Comparison of ENCODE assay signal across 2 cellular contexts in the genomic region with DNA sequence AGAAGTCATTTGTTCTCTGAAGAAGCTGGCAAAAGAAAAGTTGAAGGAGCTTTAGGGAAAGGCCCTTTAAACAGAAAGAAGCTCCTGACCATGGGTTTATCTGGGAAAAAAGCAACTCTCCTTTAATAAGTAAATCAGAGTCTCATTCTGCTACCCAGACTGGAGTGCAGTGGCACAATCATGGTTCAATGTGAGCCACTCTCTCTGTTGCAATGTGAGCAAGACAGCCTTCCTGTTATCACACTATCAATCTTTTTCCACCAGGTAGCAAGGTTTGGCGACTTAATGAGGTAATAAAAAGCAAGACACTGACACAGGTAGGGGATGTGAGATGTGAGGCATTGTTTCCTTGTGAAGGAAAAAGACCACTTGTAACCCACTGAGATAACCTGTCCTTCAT.
TF ChIP-seq lines count a peak whose summit lies in the region.

No MANE protein-coding gene starts in this region.

TF ChIP-seq in IMR-90, 13 proteins besides CTCF, POLR2A, EP300 and RAD21:
- TF ChIP-seq NFE2L2 (IDR thresholded peaks at IDR 0.05; ENCODE audit: low read depth, low read length): no peak
- TF ChIP-seq RCOR1 (IDR thresholded peaks at IDR 0.05; ENCODE audit: insufficient replicate concordance, low read length): no peak
- TF ChIP-seq FOS (IDR thresholded peaks at IDR 0.05; ENCODE audit: low read depth, low read length): no peak
- TF ChIP-seq SMC3 (IDR thresholded peaks at IDR 0.05; ENCODE audit: low read depth, low read length): no peak
- TF ChIP-seq, protein P1, sequence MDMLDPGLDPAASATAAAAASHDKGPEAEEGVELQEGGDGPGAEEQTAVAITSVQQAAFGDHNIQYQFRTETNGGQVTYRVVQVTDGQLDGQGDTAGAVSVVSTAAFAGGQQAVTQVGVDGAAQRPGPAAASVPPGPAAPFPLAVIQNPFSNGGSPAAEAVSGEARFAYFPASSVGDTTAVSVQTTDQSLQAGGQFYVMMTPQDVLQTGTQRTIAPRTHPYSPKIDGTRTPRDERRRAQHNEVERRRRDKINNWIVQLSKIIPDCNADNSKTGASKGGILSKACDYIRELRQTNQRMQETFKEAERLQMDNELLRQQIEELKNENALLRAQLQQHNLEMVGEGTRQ (IDR thresholded peaks at IDR 0.05; ENCODE audit: low read depth, low read length): no peak
- no peak for TF ChIP-seq MXI1 (IDR thresholded peaks at IDR 0.05; ENCODE audit: borderline replicate concordance, low read depth, low read length)
- no peak for TF ChIP-seq RFX5 (IDR thresholded peaks at IDR 0.05; ENCODE audit: low read depth, low read length)
- TF ChIP-seq BHLHE40 (IDR thresholded peaks at IDR 0.05; ENCODE audit: low read depth, low read length): no peak
- TF ChIP-seq ELK1 (IDR thresholded peaks at IDR 0.05; ENCODE audit: borderline replicate concordance, low read depth, low read length): no peak
- no peak for TF ChIP-seq MAZ (IDR thresholded peaks at IDR 0.05; ENCODE audit: borderline replicate concordance, low read depth, low read length)
- no peak for TF ChIP-seq CHD1 (IDR thresholded peaks at IDR 0.05; ENCODE audit: low read depth, low read length)
- no peak for TF ChIP-seq MAFK (IDR thresholded peaks at IDR 0.05; ENCODE audit: low read depth, low read length)
- no peak for TF ChIP-seq CEBPB (IDR thresholded peaks at IDR 0.05; ENCODE audit: low read depth, low read length)

TF ChIP-seq in SK-N-SH, 30 proteins besides CTCF, POLR2A, EP300 and RAD21:
- TF ChIP-seq NRF1 (IDR thresholded peaks at IDR 0.05; ENCODE audit: low read depth, low read length) (no peak), MXI1 (IDR thresholded peaks at IDR 0.05; ENCODE audit: low read depth, low read length) (no peak), RCOR1 (IDR thresholded peaks at IDR 0.05; ENCODE audit: low read length) (no peak), NFIC (IDR thresholded peaks at IDR 0.05; ENCODE audit: borderline replicate concordance) (no peak), TCF12 (IDR thresholded peaks at IDR 0.05) (no peak), CHD2 (IDR thresholded peaks at IDR 0.05; ENCODE audit: low read length, partially characterized antibody) (no peak), TAF1 (IDR thresholded peaks at IDR 0.05; ENCODE audit: borderline replicate concordance, low read depth, low read length) (no peak), ZBTB33 (IDR thresholded peaks at IDR 0.05; ENCODE audit: borderline replicate concordance, low read depth) (no peak), YY1 (IDR thresholded peaks at IDR 0.05; ENCODE audit: low read depth) (no peak), IRF3 (IDR thresholded peaks at IDR 0.05; ENCODE audit: low read depth, low read length) (no peak), MEF2A (IDR thresholded peaks at IDR 0.05; ENCODE audit: borderline replicate concordance, low read depth) (no peak)
